ENCODE assay signal across 28 cellular contexts in genomic region chr2:31515586-31515985, GRCh38.
"Had no signal": no experiment of that assay in that cellular context is flagged by ENCODE, and none has a peak within 500 bp of the region (broad histone marks: within the 10 kb centered on the region; RNA-seq: fewer than 3 reads in every experiment).

No MANE protein-coding gene starts in this region.

- H3K9me3 Mint-ChIP-seq: stimulated activated effector memory CD8-positive, alpha-beta T cell treated with anti-CD3 and anti-CD28 coated beads, Interleukin-12 subunit alpha, Interleukin-12 subunit beta, amount 100 ng/mL, for 72 hours; stimulated activated memory B cell treated with anti-CD40 and anti-IgM and Interleukin-4, amounts not matched to agents 10 μg/mL and 1 μg/mL and 100 μg/mL, for 72 hours; stimulated activated naive B cell treated with anti-CD40 and anti-IgM and Interleukin-4, amounts not matched to agents 10 μg/mL and 1 μg/mL and 100 μg/mL, for 72 hours; stimulated activated naive CD8-positive, alpha-beta T cell treated with anti-CD3 and anti-CD28 coated beads, Interleukin-15, Interleukin-2, amounts not matched to agents 100 ng/mL and 50 ng/mL, for 24 hours had no signal

- DNase-seq: stimulated activated CD4-positive, alpha-beta T cell treated with anti-CD3 and anti-CD28 coated beads, Interleukin-2, amount 100 ng/mL, for 24 hours; stimulated activated CD4-positive, alpha-beta T cell treated with anti-CD3 and anti-CD28 coated beads, Interleukin-2, amount 100 ng/mL, for 48 hours; stimulated activated CD4-positive, alpha-beta T cell treated with anti-CD3 and anti-CD28 coated beads, Interleukin-4, amount 100 ng/mL, for 1 hour; stimulated activated CD4-positive, alpha-beta T cell treated with anti-CD3 and anti-CD28 coated beads, Interleukin-4, amount 100 ng/mL, for 24 hours; stimulated activated CD4-positive, alpha-beta T cell treated with anti-CD3 and anti-CD28 coated beads, Interleukin-4, amount 100 ng/mL, for 4 hours; stimulated activated CD8-positive, alpha-beta memory T cell treated with anti-CD3 and anti-CD28 coated beads, Interleukin-4, amount 100 ng/mL, for 48 hours; stimulated activated naive B cell treated with anti-CD40 and anti-IgM and Interleukin-4, amounts not matched to agents 10 μg/mL and 1 μg/mL and 100 μg/mL, for 72 hours; stimulated activated naive CD4-positive, alpha-beta T cell; stimulated activated naive CD4-positive, alpha-beta T cell treated with Interleukin-2 at 50 U/mL for 16 hours; stomach; substantia nigra; testis; thyroid gland; tibial artery; transverse colon; trophoblast cell; upper lobe of left lung; upper lobe of right lung; uterus had no signal

- H3K9me3 ChIP-seq: stomach, suprapubic skin, testis, thoracic aorta, thyroid gland, tibial artery, tibial nerve, transverse colon, upper lobe of left lung, upper lobe of right lung, uterus, vagina had no signal

- H3K36me3 ChIP-seq: stomach, suprapubic skin, thoracic aorta, thyroid gland, tibial artery, tibial nerve, transverse colon, upper lobe of left lung, upper lobe of right lung, uterus, vagina had no signal

- H3K36me3 Mint-ChIP-seq: stimulated activated effector memory CD8-positive, alpha-beta T cell treated with anti-CD3 and anti-CD28 coated beads, Interleukin-12 subunit alpha, Interleukin-12 subunit beta, amount 100 ng/mL, for 72 hours; stimulated activated memory B cell treated with anti-CD40 and anti-IgM and Interleukin-4, amounts not matched to agents 10 μg/mL and 1 μg/mL and 100 μg/mL, for 72 hours; stimulated activated naive B cell treated with anti-CD40 and anti-IgM and Interleukin-4, amounts not matched to agents 10 μg/mL and 1 μg/mL and 100 μg/mL, for 72 hours; type B pancreatic cell had no signal

- H3K4me1 Mint-ChIP-seq: stimulated activated effector memory CD8-positive, alpha-beta T cell treated with anti-CD3 and anti-CD28 coated beads, Interleukin-12 subunit alpha, Interleukin-12 subunit beta, amount 100 ng/mL, for 72 hours; stimulated activated memory B cell treated with anti-CD40 and anti-IgM and Interleukin-4, amounts not matched to agents 10 μg/mL and 1 μg/mL and 100 μg/mL, for 72 hours; stimulated activated naive B cell treated with anti-CD40 and anti-IgM and Interleukin-4, amounts not matched to agents 10 μg/mL and 1 μg/mL and 100 μg/mL, for 72 hours had no signal

- H3K27ac ChIP-seq: stomach, suprapubic skin, testis, thoracic aorta, thyroid gland, tibial artery, tibial nerve, transverse colon, upper lobe of left lung, upper lobe of right lung, uterus, vagina had no signal

- ATAC-seq: stimulated activated memory B cell treated with anti-CD40 and anti-IgM and Interleukin-4, amounts not matched to agents 10 μg/mL and 1 μg/mL and 100 μg/mL, for 72 hours; stimulated activated naive B cell treated with anti-CD40 and anti-IgM and Interleukin-4, amounts not matched to agents 10 μg/mL and 1 μg/mL and 100 μg/mL, for 72 hours; upper lobe of right lung had no signal

- H3K4me3 ChIP-seq: stomach, suprapubic skin, testis, thoracic aorta, thyroid gland, tibial artery, tibial nerve, transverse colon, upper lobe of left lung, upper lobe of right lung, uterus, vagina had no signal

- H3K4me1 ChIP-seq: stomach, suprapubic skin, testis, thyroid gland, tibial artery, tibial nerve, transverse colon, upper lobe of left lung, upper lobe of right lung, uterus, vagina had no signal

- H3K4me3 Mint-ChIP-seq: stimulated activated effector memory CD8-positive, alpha-beta T cell treated with anti-CD3 and anti-CD28 coated beads, Interleukin-12 subunit alpha, Interleukin-12 subunit beta, amount 100 ng/mL, for 72 hours; stimulated activated memory B cell treated with anti-CD40 and anti-IgM and Interleukin-4, amounts not matched to agents 10 μg/mL and 1 μg/mL and 100 μg/mL, for 72 hours; stimulated activated naive B cell treated with anti-CD40 and anti-IgM and Interleukin-4, amounts not matched to agents 10 μg/mL and 1 μg/mL and 100 μg/mL, for 72 hours; stimulated activated naive CD8-positive, alpha-beta T cell treated with anti-CD3 and anti-CD28 coated beads, Interleukin-15, Interleukin-2, amounts not matched to agents 100 ng/mL and 50 ng/mL, for 24 hours; type B pancreatic cell had no signal

- H3K27ac Mint-ChIP-seq: stimulated activated effector memory CD8-positive, alpha-beta T cell treated with anti-CD3 and anti-CD28 coated beads, Interleukin-12 subunit alpha, Interleukin-12 subunit beta, amount 100 ng/mL, for 72 hours; stimulated activated memory B cell treated with anti-CD40 and anti-IgM and Interleukin-4, amounts not matched to agents 10 μg/mL and 1 μg/mL and 100 μg/mL, for 72 hours; stimulated activated naive B cell treated with anti-CD40 and anti-IgM and Interleukin-4, amounts not matched to agents 10 μg/mL and 1 μg/mL and 100 μg/mL, for 72 hours; stimulated activated naive CD8-positive, alpha-beta T cell treated with anti-CD3 and anti-CD28 coated beads, Interleukin-15, Interleukin-2, amounts not matched to agents 100 ng/mL and 50 ng/mL, for 24 hours; type B pancreatic cell had no signal

- FAIRE-seq: urothelium cell line had no signal

- H3K27me3 ChIP-seq: stomach, suprapubic skin, testis, thyroid gland, tibial artery, tibial nerve, transverse colon, upper lobe of left lung, upper lobe of right lung, uterus, vagina had no signal
